In the genomic region with DNA sequence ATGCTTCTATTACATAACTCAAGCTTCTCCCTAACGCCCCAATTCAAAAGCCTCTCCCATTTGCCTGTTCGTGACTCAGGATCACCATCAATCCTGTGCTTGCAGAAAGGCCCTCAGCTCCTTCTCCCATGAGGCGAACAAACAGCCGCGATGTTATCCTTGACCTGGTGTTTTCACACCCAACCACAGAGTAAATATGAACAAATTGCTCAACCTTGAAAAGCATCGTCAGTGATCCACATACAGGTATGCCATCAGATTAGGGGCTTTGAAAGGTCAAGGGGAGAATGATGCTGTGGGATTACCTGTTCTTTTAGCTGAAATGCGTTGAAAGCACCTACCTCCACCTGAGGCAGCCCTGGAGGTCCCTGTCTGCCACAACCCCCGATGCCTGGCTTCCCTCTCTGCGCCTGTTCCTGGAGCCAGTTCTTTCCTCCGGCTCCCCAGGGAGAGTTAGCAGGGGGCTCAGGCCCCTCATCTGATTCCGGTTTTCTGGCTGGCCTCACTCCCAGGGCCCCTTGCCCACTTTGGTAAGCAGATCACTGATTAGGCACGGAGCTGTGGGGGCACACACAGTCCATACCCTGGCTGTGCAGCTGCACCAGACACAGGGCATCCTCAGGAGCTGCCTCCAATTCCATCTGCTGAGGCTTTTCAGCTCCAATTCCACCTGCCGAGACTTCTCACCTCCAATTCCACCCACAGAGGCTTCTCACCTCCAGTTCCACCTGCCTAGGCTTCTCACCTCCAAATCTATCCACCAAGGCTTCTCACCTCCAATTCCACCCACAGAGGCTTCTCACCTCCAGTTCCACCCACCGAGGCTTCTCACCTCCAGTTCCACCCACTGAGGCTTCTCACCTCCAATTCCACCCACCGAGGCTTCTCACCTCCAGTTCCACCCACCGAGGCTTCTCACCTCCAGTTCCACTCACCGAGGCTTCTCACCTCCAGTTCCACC, we compare ENCODE assay signal across 11 cellular contexts. TPM values are rescaled to one million over a fixed set of nuclear protein-coding genes. Genes with fewer than 3 reads are reported as not detected.
DNase-seq lines count a peak whose midpoint lies in the region; ATAC-seq and TF ChIP-seq lines count a peak whose summit lies in the region.
"Had no signal": no experiment of that assay in that cellular context is flagged by ENCODE, and none has a peak within 500 bp of the region (broad histone marks: within the 10 kb centered on the region; RNA-seq: fewer than 3 reads in every experiment).

No MANE protein-coding gene starts in this region.

- no TSS peak for BruUV-seq in Calu3 (replicated peaks; lab: Mats Ljungman, UMichigan)

- no peaks in the 10 kb centered on the region for H3K27me3 ChIP-seq in BLaER1

- TF ChIP-seq CTCF in Calu3 (IDR thresholded peaks at IDR 0.05; ENCODE audit: unreplicated experiment), result no peak
- no peak for TF ChIP-seq CTCF in mucosa of descending colon (IDR thresholded peaks at IDR 0.05)
- TF ChIP-seq CTCF in GM13977 (IDR thresholded peaks at IDR 0.05; ENCODE audit: extremely low read depth, insufficient read depth, missing control alignments), result no peak

- CTCF ChIA-PET in Calu3 (lab: Charles Lee), result interaction anchor here (0.8 to 1.1 kb wide), 3 partner anchors 10 to 41 kb away, joined by 3 to 5 read pairs (median 3); no protein-coding TSS in a partner anchor
- CTCF ChIA-PET in activated CD8-positive, alpha-beta memory T cell treated with anti-CD3 and anti-CD28 coated beads, Interleukin-2, amount 10 ng/mL, durations not matched to agents 7 days and 5 days (lab: Charles Lee), result no interaction called here
- CTCF ChIA-PET in activated CD4-positive, alpha-beta T cell treated with anti-CD3 and anti-CD28 coated beads for 36 hours (lab: Charles Lee), result interaction anchor here (0.7 kb wide), 1 partner anchor 52 kb away, joined by 3 read pairs; no protein-coding TSS in a partner anchor

- H3K36me3 ChIP-seq in BLaER1 (no peaks in the 10 kb centered on the region), mucosa of descending colon (ENCODE audit: low read depth) (no peaks in the 10 kb centered on the region)

- DNase-seq in Calu3 (peak; percentile 54), mucosa of descending colon (peak in 1 of 3 donors; percentile 24), substantia nigra (lab: John Stamatoyannopoulos, UW) (no peak), GM13977 (ENCODE audit: low spot score) (no peak), GOT3 (lab: John Stamatoyannopoulos, UW) (no peak)
- DNase-seq in activated CD8-positive, alpha-beta memory T cell treated with anti-CD3 and anti-CD28 coated beads, Interleukin-2, amount 10 ng/mL, durations not matched to agents 7 days and 5 days, result peak; percentile 34
- no peak for DNase-seq in activated CD4-positive, alpha-beta T cell treated with anti-CD3 and anti-CD28 coated beads for 36 hours

- H3K9me3 ChIP-seq in BLaER1, result peaks cover 15% of the 10 kb centered on the region
- no peaks in the 10 kb centered on the region for H3K9me3 ChIP-seq in mucosa of descending colon

- no peak overlapping the region for H3K4me3 Mint-ChIP-seq in Calu3 (ENCODE audit: low read depth, unreplicated experiment)
- H3K4me3 Mint-ChIP-seq in activated CD8-positive, alpha-beta memory T cell treated with anti-CD3 and anti-CD28 coated beads, Interleukin-2, amount 10 ng/mL, durations not matched to agents 7 days and 5 days, result no peak overlapping the region
- no peak overlapping the region for H3K4me3 Mint-ChIP-seq in activated CD4-positive, alpha-beta T cell treated with anti-CD3 and anti-CD28 coated beads for 36 hours
- H3K4me3 Mint-ChIP-seq: activated naive CD4-positive, alpha-beta T cell treated with anti-CD3 and anti-CD28 coated beads, Interleukin-2, amount 50 U/mL, for 24 hours had no signal

- peaks cover 10% of the 10 kb centered on the region for H3K36me3 Mint-ChIP-seq in Calu3 (ENCODE audit: insufficient read depth, unreplicated experiment)
- H3K36me3 Mint-ChIP-seq in activated CD8-positive, alpha-beta memory T cell treated with anti-CD3 and anti-CD28 coated beads, Interleukin-2, amount 10 ng/mL, durations not matched to agents 7 days and 5 days, result peaks cover 3% of the 10 kb centered on the region
- no peaks in the 10 kb centered on the region for H3K36me3 Mint-ChIP-seq in activated CD4-positive, alpha-beta T cell treated with anti-CD3 and anti-CD28 coated beads for 36 hours (ENCODE audit: low read depth)

- in situ Hi-C loops in GM13977 (cut with MboI; ENCODE audit: low pct_unique_long_range_greater_than_20kb, low sequenced_read_pairs, unreplicated experiment), result no loop called here

- H3K9ac ChIP-seq in BLaER1, result no peak overlapping the region

- H4K20me1 ChIP-seq in BLaER1, result no peaks in the 10 kb centered on the region

- peaks cover 21% of the 10 kb centered on the region for H3K4me1 ChIP-seq in BLaER1
- peaks cover 18% of the 10 kb centered on the region for H3K4me1 ChIP-seq in mucosa of descending colon (ENCODE audit: low read depth)

- POLR2A ChIA-PET in activated CD4-positive, alpha-beta T cell treated with anti-CD3 and anti-CD28 coated beads for 36 hours (lab: Charles Lee), result no interaction called here

- H3K4me3 ChIP-seq in BLaER1, result no peak overlapping the region
- no peak overlapping the region for H3K4me3 ChIP-seq in mucosa of descending colon
- H3K4me3 ChIP-seq: GM12878, SK-N-MC had no signal

- H3K27ac ChIP-seq in BLaER1 (no peak overlapping the region), substantia nigra (ENCODE audit: low read depth, low read length, poor library complexity, severe bottlenecking) (no peak overlapping the region)

- no peaks in the 10 kb centered on the region for H3K9me3 Mint-ChIP-seq in Calu3 (ENCODE audit: low read depth, unreplicated experiment)
- no peaks in the 10 kb centered on the region for H3K9me3 Mint-ChIP-seq in activated CD8-positive, alpha-beta memory T cell treated with anti-CD3 and anti-CD28 coated beads, Interleukin-2, amount 10 ng/mL, durations not matched to agents 7 days and 5 days (ENCODE audit: low read depth)
- H3K9me3 Mint-ChIP-seq in activated CD4-positive, alpha-beta T cell treated with anti-CD3 and anti-CD28 coated beads for 36 hours (ENCODE audit: low read depth), result no peaks in the 10 kb centered on the region
- H3K9me3 Mint-ChIP-seq: activated naive CD4-positive, alpha-beta T cell treated with anti-CD3 and anti-CD28 coated beads, Interleukin-2, amount 50 U/mL, for 24 hours had no signal

- peaks cover 31% of the 10 kb centered on the region for H3K4me1 Mint-ChIP-seq in Calu3 (ENCODE audit: low read depth, unreplicated experiment)
- peaks cover 1% of the 10 kb centered on the region for H3K4me1 Mint-ChIP-seq in activated CD8-positive, alpha-beta memory T cell treated with anti-CD3 and anti-CD28 coated beads, Interleukin-2, amount 10 ng/mL, durations not matched to agents 7 days and 5 days
- peaks cover 11% of the 10 kb centered on the region for H3K4me1 Mint-ChIP-seq in activated CD4-positive, alpha-beta T cell treated with anti-CD3 and anti-CD28 coated beads for 36 hours

- no peak for ATAC-seq in activated CD8-positive, alpha-beta memory T cell treated with anti-CD3 and anti-CD28 coated beads, Interleukin-2, amount 10 ng/mL, durations not matched to agents 7 days and 5 days
- peak; percentile 55 for ATAC-seq in mucosa of descending colon
- ATAC-seq in activated CD4-positive, alpha-beta T cell treated with anti-CD3 and anti-CD28 coated beads for 36 hours, result no peak
- ATAC-seq: GM12878 had no signal

- intact Hi-C loops in Calu3 (cut with micrococcal nuclease; ENCODE audit: unreplicated experiment) (no loop called here), mucosa of descending colon (cut with DNase I, micrococcal nuclease) (no loop called here)
- intact Hi-C loops in activated CD4-positive, alpha-beta T cell treated with anti-CD3 and anti-CD28 coated beads for 36 hours (cut with DNase I, micrococcal nuclease), result no loop called here

- peak overlapping the region; percentile 57 for H3K4me2 ChIP-seq in BLaER1

- peaks cover 15% of the 10 kb centered on the region for H3K27me3 Mint-ChIP-seq in Calu3 (ENCODE audit: unreplicated experiment)
- peaks cover 50% of the 10 kb centered on the region for H3K27me3 Mint-ChIP-seq in activated CD8-positive, alpha-beta memory T cell treated with anti-CD3 and anti-CD28 coated beads, Interleukin-2, amount 10 ng/mL, durations not matched to agents 7 days and 5 days
- H3K27me3 Mint-ChIP-seq in activated CD4-positive, alpha-beta T cell treated with anti-CD3 and anti-CD28 coated beads for 36 hours, result no peaks in the 10 kb centered on the region

- H3K27ac Mint-ChIP-seq in Calu3 (ENCODE audit: unreplicated experiment), result no peak overlapping the region
- no peak overlapping the region for H3K27ac Mint-ChIP-seq in activated CD8-positive, alpha-beta memory T cell treated with anti-CD3 and anti-CD28 coated beads, Interleukin-2, amount 10 ng/mL, durations not matched to agents 7 days and 5 days
- no peak overlapping the region for H3K27ac Mint-ChIP-seq in activated CD4-positive, alpha-beta T cell treated with anti-CD3 and anti-CD28 coated beads for 36 hours

RNA-seq across cellular contexts. Expression of gene ODC1, which starts 39.3 kb away (rescaled TPM):
- total RNA-seq in Calu3 (2022) (78.4 and 85.7 TPM in 2 replicates), mucosa of descending colon (10 to 100 TPM; 32.2 to 60.2 (median 35.7) TPM)
- 10 to 100 TPM; 64.8 to 80.3 TPM for total RNA-seq in activated CD8-positive, alpha-beta memory T cell treated with anti-CD3 and anti-CD28 coated beads, Interleukin-2, amount 10 ng/mL, durations not matched to agents 7 days and 5 days
- total RNA-seq in activated CD4-positive, alpha-beta T cell treated with anti-CD3 and anti-CD28 coated beads for 36 hours, result 100 to 1,000 TPM; 158 to 170 TPM

Comparison
In these comparisons a context has a peak if more than half of its experiments do, and no peak if none do; other contexts are left out.
1. DNase-seq: peak in Calu3 (single experiment) and activated CD8-positive, alpha-beta memory T cell treated with anti-CD3 and anti-CD28 coated beads, Interleukin-2, amount 10 ng/mL, durations not matched to agents 7 days and 5 days (single experiment); none in activated CD4-positive, alpha-beta T cell treated with anti-CD3 and anti-CD28 coated beads for 36 hours (single experiment), substantia nigra (0 of 49), GM13977 (single experiment) and GOT3 (single experiment).